Comparison of ENCODE assay signal across 13 cellular contexts in genomic region chr11:116730568-116730967, GRCh38. TPM values are rescaled to one million over a fixed set of nuclear protein-coding genes. Genes with fewer than 3 reads are reported as not detected.
A peak's percentile ranks its signal among the peaks of the same experiment; 100 is the strongest.
DNase-seq lines count a peak whose midpoint lies in the region; ATAC-seq and TF ChIP-seq lines count a peak whose summit lies in the region.
"Had no signal": no experiment of that assay in that cellular context is flagged by ENCODE, and none has a peak within 500 bp of the region (broad histone marks: within the 10 kb centered on the region; RNA-seq: fewer than 3 reads in every experiment).

No MANE protein-coding gene starts in this region.

- no peaks in the 10 kb centered on the region for H3K27me3 ChIP-seq in dorsolateral prefrontal cortex
- H3K27me3 ChIP-seq in psoas muscle (ENCODE audit: insufficient read depth in 3 of 3, low read length in 2 of 3): no peaks in the 10 kb centered on the region

- intact Hi-C loops in dorsolateral prefrontal cortex (cut with DNase I): no loop called here
- intact Hi-C loops in left ventricle myocardium superior (cut with micrococcal nuclease): no loop called here
- intact Hi-C loops in psoas muscle (cut with DNase I): no loop called here

- no peaks in the 10 kb centered on the region for H3K36me3 ChIP-seq in psoas muscle (ENCODE audit: insufficient read depth in 1 of 2, low read depth in 1 of 2)

- peaks cover 20% of the 10 kb centered on the region for H3K4me1 ChIP-seq in psoas muscle

- 14 to 37% (median 22%) methylated on average over 6 of the region's 6 CpGs for WGBS in psoas muscle, 3 donors

- DNase-seq in GM03348 (ENCODE audit: low spot score) (peak; percentile 50), dorsolateral prefrontal cortex (peak in 2 of 10 donors; percentile 42 to 65), left ventricle myocardium superior (peak; percentile 52), psoas muscle (no peak), NCI-H2196 (lab: John Stamatoyannopoulos, UW; ENCODE audit: unreplicated experiment) (no peak), KBM-7 (no peak)
- DNase-seq in activated naive CD4-positive, alpha-beta T cell treated with anti-CD3 and anti-CD28 coated beads, Interleukin-2, amount 50 U/mL, for 16 hours: no peak
- DNase-seq: activated CD4-positive, alpha-beta T cell treated with anti-CD3 and anti-CD28 coated beads for 48 hours; DMS 273 treated with DMSO at 0.1 percent for 48 hours; SIG-M5; T-cell had no signal

- H3K4me3 ChIP-seq in dorsolateral prefrontal cortex (peak overlapping the region in 5 of 59 donors; percentile 0 to 22 (median 3)), psoas muscle (peak overlapping the region; percentile 11)

- in situ Hi-C loops in KBM-7 (cut with MboI; ENCODE audit: low pct_unique_long_range_greater_than_20kb, low sequenced_read_pairs): no loop called here

- ATAC-seq in left ventricle myocardium superior (peak; percentile 73), psoas muscle (no peak), GM18502 (IDR thresholded peaks at IDR 0.05; ENCODE audit: poor library complexity, unreplicated experiment) (no peak)
- ATAC-seq: T-cell had no signal

- TF ChIP-seq CTCF in dorsolateral prefrontal cortex (IDR thresholded peaks at IDR 0.05 in 54 of 56, conservative IDR thresholded peaks at IDR 0.05 in 2 of 56; ENCODE audit: low read depth in 1 of 56, partially characterized antibody in 56 of 56): no peak
- TF ChIP-seq CTCF in psoas muscle (IDR thresholded peaks at IDR 0.05): no peak

- H3K27ac ChIP-seq in dorsolateral prefrontal cortex (peak overlapping the region in 56 of 59 donors; percentile 25 to 98 (median 88)), psoas muscle (no peak overlapping the region)
- H3K27ac ChIP-seq: HL-60 had no signal

- no peaks in the 10 kb centered on the region for H3K9me3 ChIP-seq in psoas muscle

RNA-seq across cellular contexts. Expression of gene BUD13, which starts 42.2 kb away (rescaled TPM):
- 10 to 100 TPM in 113 of 120 experiments, 1 to 10 TPM in 7; 7.8 to 19.6 (median 12.4) TPM for total RNA-seq in dorsolateral prefrontal cortex
- 7.2 TPM for total RNA-seq in left ventricle myocardium superior
- total RNA-seq in psoas muscle: 10 to 100 TPM in 1 of 4 donors, 1 to 10 TPM in 3; 8.6 to 11.4 (median 9.2) TPM
- polyA plus RNA-seq in psoas muscle: 10 to 100 TPM; 11.2 to 17.1 (median 14.2) TPM

RNA-seq across cellular contexts. Expression of gene ZPR1, which starts 57.3 kb away (rescaled TPM):
- total RNA-seq in dorsolateral prefrontal cortex: 10 to 100 TPM; 31.6 to 66.9 (median 46.6) TPM
- total RNA-seq in left ventricle myocardium superior: 18.2 TPM
- 10 to 100 TPM; 41.4 to 63.2 (median 56.1) TPM for total RNA-seq in psoas muscle
- polyA plus RNA-seq in psoas muscle: 10 to 100 TPM; 40.1 to 98.6 (median 70.2) TPM

Comparison
In these comparisons a context has a peak if more than half of its experiments do, and no peak if none do; other contexts are left out.
1. DNase-seq: peak in GM03348 (single experiment) and left ventricle myocardium superior (single experiment); none in psoas muscle (0 of 2), activated naive CD4-positive, alpha-beta T cell treated with anti-CD3 and anti-CD28 coated beads, Interleukin-2, amount 50 U/mL, for 16 hours (single experiment), NCI-H2196 (single experiment) and KBM-7 (single experiment).